In the genomic region with DNA sequence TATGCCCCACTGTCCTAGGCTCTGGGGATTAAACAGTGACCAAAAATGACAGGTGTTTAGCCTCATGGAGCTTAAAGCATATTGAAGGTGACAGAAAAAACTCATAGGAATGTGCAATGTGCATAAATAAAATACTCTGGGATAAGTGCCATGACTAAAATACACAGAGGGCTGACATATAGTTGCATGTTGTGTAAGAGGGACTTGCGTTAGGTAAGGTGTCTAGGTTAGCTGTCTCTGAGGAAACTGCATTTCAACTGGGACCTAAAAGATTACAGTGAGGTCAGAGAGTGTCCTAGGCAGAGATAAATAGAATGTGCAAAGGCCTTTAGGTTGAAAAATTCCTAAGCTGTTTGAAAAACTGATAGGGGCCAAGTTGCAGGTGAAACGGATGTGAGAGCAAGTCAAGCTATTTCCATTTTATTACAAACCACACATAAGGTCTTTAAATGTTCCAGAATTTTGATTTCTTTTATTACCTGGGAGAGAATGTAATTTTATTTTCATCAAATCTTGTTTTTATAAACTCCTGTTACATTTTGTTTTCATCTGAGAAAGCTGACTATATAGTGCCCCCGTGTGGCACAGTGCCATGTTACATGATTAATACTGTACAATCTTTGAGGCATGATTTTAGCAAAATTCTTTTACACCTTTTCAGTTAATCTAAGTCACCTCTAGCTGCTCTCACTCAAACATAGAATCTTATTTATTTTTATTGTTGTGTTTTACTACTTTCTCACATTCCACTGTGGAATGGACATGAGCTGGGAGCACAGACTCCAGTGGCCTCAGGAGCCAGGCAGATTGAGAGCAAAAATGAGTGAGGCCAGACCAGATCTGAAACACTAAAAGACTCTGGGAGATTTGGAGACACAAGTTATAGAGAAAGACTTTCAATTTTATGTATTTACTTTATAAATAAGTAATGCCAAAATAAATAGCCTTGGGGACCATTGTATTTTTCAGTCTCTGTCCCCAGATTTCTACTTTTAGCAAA, we compare ENCODE assay signal across 9 cellular contexts.
DNase-seq lines count a peak whose midpoint lies in the region; ATAC-seq and TF ChIP-seq lines count a peak whose summit lies in the region.
"Had no signal": no experiment of that assay in that cellular context is flagged by ENCODE, and none has a peak within 500 bp of the region (broad histone marks: within the 10 kb centered on the region; RNA-seq: fewer than 3 reads in every experiment).

No MANE protein-coding gene starts in this region.

- no peak overlapping the region for H3K4me3 Mint-ChIP-seq in stimulated activated memory B cell treated with anti-CD40 and anti-IgM and Interleukin-4, amounts not matched to agents 10 μg/mL and 1 μg/mL and 100 μg/mL, for 72 hours
- H3K4me3 Mint-ChIP-seq: activated B cell treated with CpG ODN at 0.5 μM for 24 hours had no signal

- H3K4me1 Mint-ChIP-seq in stimulated activated memory B cell treated with anti-CD40 and anti-IgM and Interleukin-4, amounts not matched to agents 10 μg/mL and 1 μg/mL and 100 μg/mL, for 72 hours: no peaks in the 10 kb centered on the region
- H3K4me1 Mint-ChIP-seq: activated B cell treated with CpG ODN at 0.5 μM for 24 hours had no signal

- peak in 2 of 6 experiments; percentile 13 to 41 for TF ChIP-seq CTCF in adrenal gland (IDR thresholded peaks at IDR 0.05)
- peak in 3 of 4 donors; percentile 51 to 57 (median 53) for TF ChIP-seq CTCF in right lobe of liver (IDR thresholded peaks at IDR 0.05)

- H3K4me1 ChIP-seq in adrenal gland (replicated peaks in 1 of 2): no peaks in the 10 kb centered on the region
- H3K4me1 ChIP-seq in right lobe of liver: no peaks in the 10 kb centered on the region

- ATAC-seq in HG03432 (IDR thresholded peaks at IDR 0.05; ENCODE audit: unreplicated experiment) (peak; percentile 47), right lobe of liver (peak in 3 of 4 donors; percentile 39 to 53 (median 52)), HG02798 (IDR thresholded peaks at IDR 0.05; ENCODE audit: poor library complexity, unreplicated experiment) (no peak), HG03442 (IDR thresholded peaks at IDR 0.05; ENCODE audit: unreplicated experiment) (no peak)
- no peak for ATAC-seq in stimulated activated memory B cell treated with anti-CD40 and anti-IgM and Interleukin-4, amounts not matched to agents 10 μg/mL and 1 μg/mL and 100 μg/mL, for 72 hours

- no peaks in the 10 kb centered on the region for H3K36me3 ChIP-seq in adrenal gland (replicated peaks in 1 of 2)
- no peaks in the 10 kb centered on the region for H3K36me3 ChIP-seq in right lobe of liver

- no peaks in the 10 kb centered on the region for H3K36me3 Mint-ChIP-seq in stimulated activated memory B cell treated with anti-CD40 and anti-IgM and Interleukin-4, amounts not matched to agents 10 μg/mL and 1 μg/mL and 100 μg/mL, for 72 hours

- H3K9me3 ChIP-seq in adrenal gland (replicated peaks in 1 of 3) (no peaks in the 10 kb centered on the region), right lobe of liver (no peaks in the 10 kb centered on the region)

- intact Hi-C loops in adrenal gland (cut with DNase I) (no loop called here), right lobe of liver (cut with DNase I) (no loop called here)

- 43 to 49% (median 47%) methylated on average over 3 of the region's 3 CpGs for WGBS in adrenal gland, 4 donors
- 41% methylated on average over 3 of the region's 3 CpGs for WGBS in right lobe of liver (ENCODE audit: insufficient coverage, low coverage, low lambda C conversion rate, missing lambda C conversion rate)

- no peak overlapping the region for H3K27ac Mint-ChIP-seq in stimulated activated memory B cell treated with anti-CD40 and anti-IgM and Interleukin-4, amounts not matched to agents 10 μg/mL and 1 μg/mL and 100 μg/mL, for 72 hours
- H3K27ac Mint-ChIP-seq: activated B cell treated with CpG ODN at 0.5 μM for 24 hours had no signal

- H3K9me3 Mint-ChIP-seq in stimulated activated memory B cell treated with anti-CD40 and anti-IgM and Interleukin-4, amounts not matched to agents 10 μg/mL and 1 μg/mL and 100 μg/mL, for 72 hours: peaks cover 3% of the 10 kb centered on the region

- H3K27ac ChIP-seq in adrenal gland (no peak overlapping the region), right lobe of liver (no peak overlapping the region)

- H3K4me3 ChIP-seq in adrenal gland (no peak overlapping the region), right lobe of liver (no peak overlapping the region)

- H3K27me3 ChIP-seq in adrenal gland: no peaks in the 10 kb centered on the region
- no peaks in the 10 kb centered on the region for H3K27me3 ChIP-seq in right lobe of liver

- DNase-seq in NCI-H2081 (lab: John Stamatoyannopoulos, UW): peak; percentile 23 to 26
- DNase-seq in NCI-H2081 treated with DMSO at 0.1 percent for 48 hours (lab: John Stamatoyannopoulos, UW): no peak
- DNase-seq in adrenal gland: peak in 5 of 7 donors; percentile 10 to 58 (median 41)
- DNase-seq in right lobe of liver: peak in 1 of 3 donors; percentile 40
- DNase-seq: activated B cell treated with CpG ODN at 0.5 μM for 24 hours had no signal

- TF ChIP-seq POLR2A in adrenal gland (IDR thresholded peaks at IDR 0.05): no peak
- no peak for TF ChIP-seq POLR2A in right lobe of liver (IDR thresholded peaks at IDR 0.05)

- no peaks in the 10 kb centered on the region for H3K27me3 Mint-ChIP-seq in stimulated activated memory B cell treated with anti-CD40 and anti-IgM and Interleukin-4, amounts not matched to agents 10 μg/mL and 1 μg/mL and 100 μg/mL, for 72 hours
- H3K27me3 Mint-ChIP-seq: activated B cell treated with CpG ODN at 0.5 μM for 24 hours had no signal

Comparison
In these comparisons a context has a peak if more than half of its experiments do, and no peak if none do; other contexts are left out.
1. ATAC-seq: peak in HG03432 (single experiment) and right lobe of liver (3 of 4); none in HG02798 (single experiment), HG03442 (single experiment) and stimulated activated memory B cell treated with anti-CD40 and anti-IgM and Interleukin-4, amounts not matched to agents 10 μg/mL and 1 μg/mL and 100 μg/mL, for 72 hours (single experiment).